Comparison of ENCODE assay signal across 8 cellular contexts in genomic region chr9:26746357-26747072, GRCh38.
DNase-seq lines count a peak whose midpoint lies in the region; ATAC-seq and TF ChIP-seq lines count a peak whose summit lies in the region.

No MANE protein-coding gene starts in this region.

- WGBS in SK-N-SH (ENCODE audit: low lambda C conversion rate): 77% methylated on average over 4 of the region's 4 CpGs

- H3K79me2 ChIP-seq in SK-N-SH (ENCODE audit: insufficient read depth): no peaks in the 10 kb centered on the region

- POLR2A ChIA-PET in SK-N-SH (lab: Yijun Ruan, JAX): no interaction called here

- TF ChIP-seq CTCF in SK-N-SH (IDR thresholded peaks at IDR 0.05): no peak

- no peak overlapping the region for H3K4me3 ChIP-seq in SK-N-SH (ENCODE audit: low read depth in 2 of 2, low read length in 1 of 2)

- TF ChIP-seq RAD21 in SK-N-SH (IDR thresholded peaks at IDR 0.05; ENCODE audit: low read length): no peak

- H2AFZ ChIP-seq in SK-N-SH (ENCODE audit: low read depth): no peak overlapping the region

- no peaks in the 10 kb centered on the region for H3K4me1 ChIP-seq in SK-N-SH (ENCODE audit: control insufficient read depth in 1 of 2, insufficient read depth in 2 of 2, low read depth in 1 of 2, low read length in 1 of 2)

- no peak for TF ChIP-seq EP300 in SK-N-SH (IDR thresholded peaks at IDR 0.05; ENCODE audit: borderline replicate concordance in 1 of 2, low read depth in 1 of 2, low read length in 1 of 2)

- no peaks in the 10 kb centered on the region for H3F3A ChIP-seq in SK-N-SH (replicated peaks; ENCODE audit: insufficient read depth)

- ATAC-seq in GM18867 (IDR thresholded peaks at IDR 0.05; ENCODE audit: unreplicated experiment) (peak; percentile 93), HG02759 (IDR thresholded peaks at IDR 0.05; ENCODE audit: unreplicated experiment) (peak; percentile 86)

- no peaks in the 10 kb centered on the region for H3K27me3 ChIP-seq in SK-N-SH (ENCODE audit: insufficient read depth)

- H3K9ac ChIP-seq in SK-N-SH: no peak overlapping the region

- H3K9me3 ChIP-seq in SK-N-SH: no peaks in the 10 kb centered on the region

- H3K27ac ChIP-seq in SK-N-SH (ENCODE audit: low read depth in 2 of 2, low read length in 1 of 2): no peak overlapping the region

- no peaks in the 10 kb centered on the region for H3K36me3 ChIP-seq in SK-N-SH (replicated peaks in 1 of 2; ENCODE audit: control insufficient read depth in 1 of 2, insufficient read depth in 2 of 2, low read length in 1 of 2)

- CTCF ChIA-PET in SK-N-SH (lab: Yijun Ruan, JAX): no interaction called here

- H3K9me2 ChIP-seq in SK-N-SH: no peaks in the 10 kb centered on the region

- H4K20me1 ChIP-seq in SK-N-SH (ENCODE audit: insufficient read depth): no peaks in the 10 kb centered on the region

- DNase-seq in NCI-H226 (peak; percentile 15), kidney tubule cell (ENCODE audit: low spot score) (peak; percentile 91), SK-N-SH (no peak), NCI-H1105 treated with DMSO at 0.1 percent for 48 hours (lab: John Stamatoyannopoulos, UW) (no peak), NCI-H2081 treated with DMSO at 0.1 percent for 48 hours (lab: John Stamatoyannopoulos, UW) (no peak), ecto neural progenitor cell (ENCODE audit: low spot score) (no peak)

- H3K4me2 ChIP-seq in SK-N-SH: no peak overlapping the region

TF ChIP-seq in SK-N-SH, 30 proteins besides CTCF, POLR2A, EP300 and RAD21:
- TF ChIP-seq REST (IDR thresholded peaks at IDR 0.05; ENCODE audit: low read depth, low read length) (no peak), NRF1 (IDR thresholded peaks at IDR 0.05; ENCODE audit: low read depth, low read length) (no peak), JUND (IDR thresholded peaks at IDR 0.05) (no peak), ELF1 (IDR thresholded peaks at IDR 0.05) (no peak), USF1 (IDR thresholded peaks at IDR 0.05; ENCODE audit: borderline replicate concordance, low read depth) (no peak), YY1 (IDR thresholded peaks at IDR 0.05; ENCODE audit: low read depth) (no peak), SMC3 (IDR thresholded peaks at IDR 0.05; ENCODE audit: low read depth, low read length) (no peak), PBX3 (IDR thresholded peaks at IDR 0.05) (no peak), ZBTB33 (IDR thresholded peaks at IDR 0.05; ENCODE audit: borderline replicate concordance, low read depth) (no peak), MAX (IDR thresholded peaks at IDR 0.05; ENCODE audit: low read depth) (no peak), TCF12 (IDR thresholded peaks at IDR 0.05) (no peak), GABPA (IDR thresholded peaks at IDR 0.05; ENCODE audit: low read depth) (no peak)

Comparison
In these comparisons a context has a peak if more than half of its experiments do, and no peak if none do; other contexts are left out.
1. DNase-seq: peak in NCI-H226 (single experiment) and kidney tubule cell (single experiment); none in SK-N-SH (single experiment), NCI-H1105 treated with DMSO at 0.1 percent for 48 hours (single experiment), NCI-H2081 treated with DMSO at 0.1 percent for 48 hours (single experiment) and ecto neural progenitor cell (single experiment).